ENCODE assay signal across 11 cellular contexts in genomic region chr9:18490591-18491370, GRCh38. TPM values are rescaled to one million over a fixed set of nuclear protein-coding genes. Genes with fewer than 3 reads are reported as not detected.
DNase-seq lines count a peak whose midpoint lies in the region; ATAC-seq and TF ChIP-seq lines count a peak whose summit lies in the region.
"Had no signal": no experiment of that assay in that cellular context is flagged by ENCODE, and none has a peak within 500 bp of the region (broad histone marks: within the 10 kb centered on the region; RNA-seq: fewer than 3 reads in every experiment).

No MANE protein-coding gene starts in this region.

- H3K4me1 ChIP-seq in HEK293 (ENCODE audit: control insufficient read depth, insufficient read depth, low read length), result peaks cover 3% of the 10 kb centered on the region
- peaks cover 0 to 2% (median 0%) of the 10 kb centered on the region in 3 donors for H3K4me1 ChIP-seq in skeletal muscle tissue (ENCODE audit: control insufficient read depth in 3 of 3, insufficient read depth in 3 of 3, low read length in 3 of 3)

- no peaks in the 10 kb centered on the region for H3K9me3 Mint-ChIP-seq in activated T-helper 17 cell treated with anti-CD3 and anti-CD28 coated beads, Interleukin-2, amount 50 U/mL, for 72 hours

- H3K27ac ChIP-seq in HEK293 (ENCODE audit: extremely low read depth, low read depth, low read length), result no peak overlapping the region
- peak overlapping the region; percentile 62 for H3K27ac ChIP-seq in skeletal muscle tissue (ENCODE audit: low read depth, low read length)

- H3K4me3 Mint-ChIP-seq in activated T-helper 17 cell treated with anti-CD3 and anti-CD28 coated beads, Interleukin-2, amount 50 U/mL, for 72 hours, result no peak overlapping the region
- H3K4me3 Mint-ChIP-seq: nephron had no signal

- no peaks in the 10 kb centered on the region for H3K4me1 Mint-ChIP-seq in activated T-helper 17 cell treated with anti-CD3 and anti-CD28 coated beads, Interleukin-2, amount 50 U/mL, for 72 hours

- CTCF ChIA-PET in HEK293 (lab: Yijun Ruan, JAX), result interaction anchor here (1.0 to 1.9 kb wide), 4 partner anchors 9 to 236 kb away, joined by 3 to 9 read pairs (median 4); no protein-coding TSS in a partner anchor

- H3K9me3 ChIP-seq in HEK293 (ENCODE audit: control insufficient read depth, insufficient read depth, low read depth, low read length) (no peaks in the 10 kb centered on the region), skeletal muscle tissue (ENCODE audit: control insufficient read depth in 3 of 3, low read length in 3 of 3) (no peaks in the 10 kb centered on the region)

- POLR2A ChIA-PET in HEK293 (lab: Yijun Ruan, JAX), result interaction anchor here (0.7 kb wide), 1 partner anchor 9 kb away, joined by 4 read pairs; no protein-coding TSS in a partner anchor

- no peak overlapping the region for H3K4me3 ChIP-seq in HEK293 (ENCODE audit: low read depth, low read length)
- H3K4me3 ChIP-seq in WI38 (ENCODE audit: low read depth, low read length), result peak overlapping the region; percentile 39
- no peak overlapping the region for H3K4me3 ChIP-seq in skeletal muscle tissue (ENCODE audit: low read length in 3 of 3)

- peaks cover 0 to 3% (median 0%) of the 10 kb centered on the region in 3 donors for H3K27me3 ChIP-seq in skeletal muscle tissue (ENCODE audit: control insufficient read depth in 3 of 3, insufficient read depth in 3 of 3, low read length in 3 of 3)

- DNase-seq in glomerular visceral epithelial cell (ENCODE audit: extremely low spot score) (peak; percentile 99), NCI-H510A treated with DMSO at 0.1 percent for 48 hours (lab: John Stamatoyannopoulos, UW) (no peak), germinal center (ENCODE audit: low spot score) (no peak)
- DNase-seq in activated T-cell treated with anti-CD3 and anti-CD28 coated beads, Interleukin-2, amount 50 U/mL, for 48 hours, result no peak
- DNase-seq: activated CD4-positive, alpha-beta T cell treated with anti-CD3 and anti-CD28 coated beads, Interleukin-2, amount 50 U/mL, for 48 hours; GF-D8 had no signal

- ATAC-seq in activated T-helper 17 cell treated with anti-CD3 and anti-CD28 coated beads, Interleukin-2, amount 50 U/mL, for 72 hours (replicated peaks), result no peak

- H3K36me3 Mint-ChIP-seq in activated T-helper 17 cell treated with anti-CD3 and anti-CD28 coated beads, Interleukin-2, amount 50 U/mL, for 72 hours (ENCODE audit: low read depth), result no peaks in the 10 kb centered on the region

- no peak overlapping the region for H3K9ac ChIP-seq in skeletal muscle tissue (ENCODE audit: low read depth in 1 of 3, low read length in 3 of 3)

- peaks cover 7% of the 10 kb centered on the region for H3K27me3 Mint-ChIP-seq in activated T-helper 17 cell treated with anti-CD3 and anti-CD28 coated beads, Interleukin-2, amount 50 U/mL, for 72 hours

- H3K27ac Mint-ChIP-seq in activated T-helper 17 cell treated with anti-CD3 and anti-CD28 coated beads, Interleukin-2, amount 50 U/mL, for 72 hours, result no peak overlapping the region

- TF ChIP-seq CTCF in HEK293 (tag by site-specific recombination; IDR thresholded peaks at IDR 0.05) (no peak), WI38 (IDR thresholded peaks at IDR 0.05; ENCODE audit: low read depth, low read length) (no peak)

- no peaks in the 10 kb centered on the region for H3K36me3 ChIP-seq in HEK293 (ENCODE audit: control insufficient read depth in 2 of 2, insufficient read depth in 1 of 2, low read length in 2 of 2)
- H3K36me3 ChIP-seq in skeletal muscle tissue (ENCODE audit: control insufficient read depth in 3 of 3, insufficient read depth in 3 of 3, low read length in 3 of 3), result no peaks in the 10 kb centered on the region

TF ChIP-seq in HEK293, 187 proteins besides CTCF, POLR2A, EP300 and RAD21:
- TF ChIP-seq SCRT2 (tag by site-specific recombination; IDR thresholded peaks at IDR 0.05) (no peak), ZNF24 (tag by site-specific recombination; IDR thresholded peaks at IDR 0.05) (no peak), HIC1 (tag by site-specific recombination; IDR thresholded peaks at IDR 0.05) (no peak), ZNF335 (tag by site-specific recombination; conservative IDR thresholded peaks at IDR 0.05) (peak; percentile 41)

RNA-seq across cellular contexts. Expression of gene ADAMTSL1, which starts 16.8 kb away (rescaled TPM):
- total RNA-seq in skeletal muscle tissue, result 18.3 TPM
- not detected for total RNA-seq in activated T-helper 17 cell treated with anti-CD3 and anti-CD28 coated beads, Interleukin-2, amount 50 U/mL, for 72 hours

Comparison
In these comparisons a context has a peak if more than half of its experiments do, and no peak if none do; other contexts are left out.
1. RNA of gene ADAMTSL1, which starts 16.8 kb away (total RNA-seq): 18.3 TPM in skeletal muscle tissue (single experiment); not detected in activated T-helper 17 cell treated with anti-CD3 and anti-CD28 coated beads, Interleukin-2, amount 50 U/mL, for 72 hours; every median in the first group is over 10 times any median in the second.